In genomic region chrX:115616943-115617563, GRCh38 we compare ENCODE assay signal across 1 cellular context.
TF ChIP-seq lines count a peak whose summit lies in the region.

No MANE protein-coding gene starts in this region.

TF ChIP-seq in H1, 55 proteins besides CTCF, POLR2A, EP300 and RAD21 (continued from another document):
- no peak for TF ChIP-seq CHD7 (IDR thresholded peaks at IDR 0.05; ENCODE audit: insufficient replicate concordance, low read length)
- TF ChIP-seq CHD1 (IDR thresholded peaks at IDR 0.05; ENCODE audit: low read depth, low read length), result no peak
- no peak for TF ChIP-seq CEBPB (IDR thresholded peaks at IDR 0.05; ENCODE audit: low read depth, low read length)
- peak; percentile 45; the same call in 1 of the 2 replicates for TF ChIP-seq JUND (IDR thresholded peaks at IDR 0.05; ENCODE audit: low read length)
